8 cellular contexts compared by ENCODE assay signal in genomic region chr2:105329561-105330495, GRCh38. TPM values are rescaled to one million over a fixed set of nuclear protein-coding genes. Genes with fewer than 3 reads are reported as not detected.
A peak's percentile ranks its signal among the peaks of the same experiment; 100 is the strongest.
DNase-seq lines count a peak whose midpoint lies in the region; ATAC-seq and TF ChIP-seq lines count a peak whose summit lies in the region.

TGFBRAP1 (minus strand) TSS chr2:105329735; CDS start chr2:105308301, 21,434 bp downstream.

- H3K27ac ChIP-seq in transverse colon, result peak within 1 kb of the TSS; percentile 89 to 95 (median 92)

- peaks cover 5 to 20% (median 19%) of the 10 kb centered on the region in 4 donors for H3K4me1 ChIP-seq in transverse colon

- no peaks in the 10 kb centered on the region for H3K9me3 ChIP-seq in transverse colon

- peak; percentile 76 for ATAC-seq in GM19438 (IDR thresholded peaks at IDR 0.05; ENCODE audit: low read depth, unreplicated experiment)
- peak; percentile 70 for ATAC-seq in HG03520 (IDR thresholded peaks at IDR 0.05; ENCODE audit: unreplicated experiment)
- peak; percentile 87 for ATAC-seq in omental fat pad (ENCODE audit: low FRiP score)

- WGBS in transverse colon (ENCODE audit: low coverage in 1 of 2), 2 donors, result 3 to 9% methylated on average over 7 to 37 of the region's 101 CpGs

- TF ChIP-seq CTCF in omental fat pad (IDR thresholded peaks at IDR 0.05) (no peak), transverse colon (IDR thresholded peaks at IDR 0.05) (peak in 1 of 5 experiments; percentile 10)

- no peaks in the 10 kb centered on the region for H3K36me3 ChIP-seq in transverse colon

- intact Hi-C loops in transverse colon (cut with DNase I; ENCODE audit: low total_unique reads), result no loop called here

- H3K27me3 ChIP-seq in transverse colon, result no peaks in the 10 kb centered on the region

- H3K4me3 ChIP-seq in transverse colon, result peak within 1 kb of the TSS; percentile 61 to 72 (median 68)

- TF ChIP-seq POLR2A in Raji (IDR thresholded peaks at IDR 0.05; ENCODE audit: insufficient read depth, low read depth, low read length) (peak; percentile 67), transverse colon (IDR thresholded peaks at IDR 0.05) (no peak)

- in situ Hi-C loops in transverse colon (cut with MboI; ENCODE audit: low pct_ligation_motif_present in 1 of 4, low pct_unique_long_range_greater_than_20kb in 1 of 4, low sequenced_read_pairs in 3 of 4), result no loop called here

- DNase-seq in COR-L47 (lab: John Stamatoyannopoulos, UW) (peak; percentile 49), globus pallidus (ENCODE audit: low spot score) (peak; percentile 57), omental fat pad (ENCODE audit: low spot score) (no peak), transverse colon (peak; percentile 62)
- peak; percentile 53 for DNase-seq in activated naive CD4-positive, alpha-beta T cell treated with Interleukin-2 at 50 U/mL for 16 hours

- TF ChIP-seq EP300 in transverse colon (IDR thresholded peaks at IDR 0.05; ENCODE audit: low read depth), result no peak

RNA-seq across cellular contexts. Expression of gene TGFBRAP1, which starts in this region (rescaled TPM):
- total RNA-seq in omental fat pad (10 to 100 TPM; 20.6 to 29.2 (median 25.7) TPM), transverse colon (10 to 100 TPM; 13.1 to 21.8 (median 19.4) TPM)
